In genomic region chr11:45857834-45858492, GRCh38 we compare ENCODE assay signal across 1 cellular context.
TF ChIP-seq lines count a peak whose summit lies in the region.

No MANE protein-coding gene starts in this region.

TF ChIP-seq in endothelial cell of umbilical vein, 7 proteins besides CTCF, POLR2A, EP300 and RAD21 (continued from another document):
- no peak for TF ChIP-seq MAX (IDR thresholded peaks at IDR 0.05; ENCODE audit: insufficient read depth, insufficient read length)
